23 cellular contexts compared by ENCODE assay signal in genomic region chr13:111858571-111858970, GRCh38.
"Had no signal": no experiment of that assay in that cellular context is flagged by ENCODE, and none has a peak within 500 bp of the region (broad histone marks: within the 10 kb centered on the region; RNA-seq: fewer than 3 reads in every experiment).

No MANE protein-coding gene starts in this region.

- H3K4me3 ChIP-seq: coronary artery, dorsolateral prefrontal cortex, esophagus squamous epithelium, gastrocnemius medialis, heart right ventricle, left ventricle myocardium inferior, lower lobe of right lung, mucosa of descending colon had no signal

- H3K4me3 Mint-ChIP-seq: effector memory CD8-positive, alpha-beta T cell; endodermal cell; mesothelial cell of epicardium had no signal

- H3K27me3 ChIP-seq: esophagus squamous epithelium, gastrocnemius medialis had no signal

- H3K27ac Mint-ChIP-seq: effector memory CD8-positive, alpha-beta T cell; endodermal cell; mesothelial cell of epicardium had no signal

- ATAC-seq: effector memory CD8-positive, alpha-beta T cell; esophagus mucosa; gastrocnemius medialis; heart right ventricle; left colon; left lobe of liver; lower lobe of right lung; mucosa of descending colon had no signal

- H3K4me1 Mint-ChIP-seq: mesothelial cell of epicardium had no signal

- H3K36me3 Mint-ChIP-seq: mesothelial cell of epicardium had no signal

- H3K36me3 ChIP-seq: esophagus squamous epithelium, gastrocnemius medialis, heart right ventricle, left ventricle myocardium inferior, lower lobe of right lung had no signal

- H3K9me3 ChIP-seq: esophagus squamous epithelium, gastrocnemius medialis, left ventricle myocardium inferior, lower lobe of right lung, mucosa of descending colon had no signal

- H3K27ac ChIP-seq: coronary artery, dorsolateral prefrontal cortex, epithelial cell of prostate, esophagus squamous epithelium, gastrocnemius medialis, heart right ventricle, left ventricle myocardium inferior, lower lobe of right lung had no signal

- H3K4me1 ChIP-seq: esophagus squamous epithelium, gastrocnemius medialis, heart right ventricle, lower lobe of right lung had no signal

- DNase-seq: dermis blood vessel endothelial cell; dorsolateral prefrontal cortex; effector CD8-positive, alpha-beta T cell; effector memory CD8-positive, alpha-beta T cell; endodermal cell; erythroblast; esophagus squamous epithelium; foreskin fibroblast; foreskin melanocyte; gastrocnemius medialis; glutamatergic neuron; heart right ventricle; hippocampal formation; left colon; left ventricle myocardium inferior; lower lobe of right lung; mesenchymal stem cell; mucosa of descending colon had no signal
